ENCODE assay signal across 13 cellular contexts in the genomic region with DNA sequence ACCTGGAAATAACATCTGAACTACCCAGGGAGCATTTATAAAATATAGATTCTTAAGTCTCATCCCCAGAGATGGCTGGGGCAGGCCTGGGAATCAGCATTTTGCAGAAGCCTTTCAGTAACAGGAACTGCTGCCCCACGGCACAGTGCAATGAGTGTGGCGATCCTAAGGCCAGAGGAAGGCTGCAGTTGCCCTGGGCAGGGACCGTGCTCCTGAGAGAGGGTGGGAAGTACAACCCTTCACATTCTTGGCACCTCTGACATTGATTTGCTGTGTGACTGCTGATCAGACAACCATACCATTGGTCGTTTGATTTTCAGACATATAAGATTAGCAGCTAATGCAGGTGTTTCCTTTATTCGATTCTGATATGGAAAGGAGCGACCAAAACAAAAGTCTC.
DNase-seq lines count a peak whose midpoint lies in the region; ATAC-seq and TF ChIP-seq lines count a peak whose summit lies in the region.
"Had no signal": no experiment of that assay in that cellular context is flagged by ENCODE, and none has a peak within 500 bp of the region (broad histone marks: within the 10 kb centered on the region; RNA-seq: fewer than 3 reads in every experiment).

No MANE protein-coding gene starts in this region.

- H3K36me3 ChIP-seq in BLaER1 (no peaks in the 10 kb centered on the region), endodermal cell (ENCODE audit: control insufficient read depth, insufficient read depth, low read length) (no peaks in the 10 kb centered on the region), upper lobe of right lung (no peaks in the 10 kb centered on the region)

- H3K9me3 ChIP-seq in BLaER1 (no peaks in the 10 kb centered on the region), endodermal cell (ENCODE audit: control insufficient read depth, low read length) (no peaks in the 10 kb centered on the region), upper lobe of right lung (no peaks in the 10 kb centered on the region)
- H3K9me3 ChIP-seq: Caco-2 had no signal

- ATAC-seq in upper lobe of right lung (peak; percentile 42), HG02885 (IDR thresholded peaks at IDR 0.05; ENCODE audit: poor library complexity, unreplicated experiment) (no peak)
- ATAC-seq: GM23338 had no signal

- H3K27ac Mint-ChIP-seq in endodermal cell: no peak overlapping the region
- H3K27ac Mint-ChIP-seq: B cell; CD4-positive, alpha-beta T cell; GM23338 had no signal

- no peaks in the 10 kb centered on the region for H4K20me1 ChIP-seq in BLaER1

- H3K4me2 ChIP-seq in BLaER1: peak overlapping the region; percentile 33

- intact Hi-C loops in upper lobe of right lung (cut with DNase I): no loop called here

- no peaks in the 10 kb centered on the region for H3K9me3 Mint-ChIP-seq in endodermal cell
- H3K9me3 Mint-ChIP-seq: CD4-positive, alpha-beta T cell; GM23338 had no signal

- no peak overlapping the region for H3K9ac ChIP-seq in BLaER1
- H3K9ac ChIP-seq in endodermal cell (ENCODE audit: extremely low read depth, low read length, poor library complexity, severe bottlenecking): no peak overlapping the region

- H3K4me3 ChIP-seq in BLaER1 (no peak overlapping the region), endodermal cell (ENCODE audit: low read length) (no peak overlapping the region), upper lobe of right lung (no peak overlapping the region)
- H3K4me3 ChIP-seq: GM23338 had no signal

- H3K27me3 ChIP-seq in BLaER1: no peaks in the 10 kb centered on the region
- no peaks in the 10 kb centered on the region for H3K27me3 ChIP-seq in endodermal cell (ENCODE audit: control insufficient read depth, insufficient read depth, low read length, poor library complexity, severe bottlenecking)
- H3K27me3 ChIP-seq in upper lobe of right lung: peaks cover 8% of the 10 kb centered on the region

- no peak for TF ChIP-seq CTCF in VCaP (conservative IDR thresholded peaks at IDR 0.05)
- TF ChIP-seq CTCF in endodermal cell (conservative IDR thresholded peaks at IDR 0.05): no peak
- no peak for TF ChIP-seq CTCF in upper lobe of right lung (IDR thresholded peaks at IDR 0.05)

- DNase-seq in endodermal cell (peak; percentile 42), upper lobe of right lung (no peak), hippocampal formation (lab: John Stamatoyannopoulos, UW) (no peak), T-helper 2 cell (no peak)
- DNase-seq: C1 segment of cervical spinal cord; Caco-2; CD4-positive, alpha-beta T cell; H9 had no signal

- H3K4me1 Mint-ChIP-seq in endodermal cell: peaks cover 24% of the 10 kb centered on the region
- H3K4me1 Mint-ChIP-seq: B cell had no signal

- 91 to 94% methylated on average over 6 of the region's 6 CpGs for WGBS in endodermal cell (ENCODE audit: insufficient coverage in 1 of 2, insufficient read length in 1 of 2), 2 experiments

- no peaks in the 10 kb centered on the region for H3K36me3 Mint-ChIP-seq in endodermal cell (ENCODE audit: low read depth)

- H3K27me3 Mint-ChIP-seq in endodermal cell (ENCODE audit: insufficient read depth): no peaks in the 10 kb centered on the region

- peaks cover 7% of the 10 kb centered on the region for H3K4me1 ChIP-seq in BLaER1
- H3K4me1 ChIP-seq in endodermal cell (ENCODE audit: control insufficient read depth, insufficient read depth, low read length): no peaks in the 10 kb centered on the region
- no peaks in the 10 kb centered on the region for H3K4me1 ChIP-seq in upper lobe of right lung
- H3K4me1 ChIP-seq: Caco-2 had no signal

- H3K4me3 Mint-ChIP-seq in endodermal cell: no peak overlapping the region
- H3K4me3 Mint-ChIP-seq: B cell; CD4-positive, alpha-beta T cell; GM23338; H9 had no signal

- H3K27ac ChIP-seq in BLaER1 (no peak overlapping the region), VCaP (peak overlapping the region; percentile 67), endodermal cell (ENCODE audit: low read depth, low read length) (no peak overlapping the region), upper lobe of right lung (no peak overlapping the region)
